ENCODE assay signal across 1 cellular context in the genomic region with DNA sequence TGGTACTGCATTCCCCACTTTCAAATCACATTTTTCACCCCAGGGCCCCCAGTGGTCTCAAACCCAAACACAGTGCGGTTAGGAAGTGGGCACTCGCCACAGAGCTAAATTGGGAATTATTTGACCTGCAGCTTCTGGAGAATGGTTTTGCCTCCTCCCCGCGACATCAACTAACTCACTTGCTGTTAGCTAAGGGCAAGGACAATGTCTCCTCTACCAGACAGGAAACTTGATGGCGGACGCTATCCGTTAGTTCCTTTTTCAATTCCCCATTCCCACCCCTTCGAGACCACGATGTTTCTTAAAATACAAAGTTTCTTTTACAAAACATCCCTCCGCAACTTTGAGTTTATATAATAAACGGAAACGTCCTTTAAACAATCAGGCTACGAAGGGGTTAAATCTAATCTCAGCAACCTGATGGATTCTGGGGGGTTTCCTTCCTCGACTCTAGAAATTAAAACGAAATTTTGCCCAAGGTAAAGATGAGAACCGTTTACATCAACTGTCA.
A peak's percentile ranks its signal among the peaks of the same experiment; 100 is the strongest.
TF ChIP-seq lines count a peak whose summit lies in the region.

No MANE protein-coding gene starts in this region.

TF ChIP-seq in GM12878, 131 proteins besides CTCF, POLR2A, EP300 and RAD21 (continues in another document):
- TF ChIP-seq NFXL1 (IDR thresholded peaks at IDR 0.05; ENCODE audit: borderline replicate concordance) (no peak), SMAD1 (IDR thresholded peaks at IDR 0.05; ENCODE audit: low read depth, partially characterized antibody) (no peak), NR2C1 (IDR thresholded peaks at IDR 0.05) (no peak), MTA3 (IDR thresholded peaks at IDR 0.05; ENCODE audit: borderline replicate concordance, low read length) (0 out of 2 replicates have a peak, but pooled peaks have one; percentile 70), ZNF207 (IDR thresholded peaks at IDR 0.05; ENCODE audit: borderline replicate concordance) (no peak), JUND (IDR thresholded peaks at IDR 0.05; ENCODE audit: low read depth, low read length) (no peak), DPF2 (IDR thresholded peaks at IDR 0.05) (0 out of 2 replicates have a peak, but pooled peaks have one; percentile 3), EGR1 (IDR thresholded peaks at IDR 0.05; ENCODE audit: borderline replicate concordance in 1 of 2, low read depth in 2 of 2, low read length in 2 of 2) (no peak), BCL11A (IDR thresholded peaks at IDR 0.05; ENCODE audit: low read depth, low read length) (no peak), ZSCAN29 (IDR thresholded peaks at IDR 0.05) (no peak), MYC (IDR thresholded peaks at IDR 0.05; ENCODE audit: insufficient read depth, insufficient read length, insufficient replicate concordance, low read length, severe bottlenecking) (no peak), KLF5 (IDR thresholded peaks at IDR 0.05; ENCODE audit: partially characterized antibody) (no peak), MXI1 (IDR thresholded peaks at IDR 0.05; ENCODE audit: low read depth, low read length) (no peak; the same call in 1 of the 2 replicates), RUNX3 (IDR thresholded peaks at IDR 0.05; ENCODE audit: low read length) (peak; percentile 91), HDAC2 (IDR thresholded peaks at IDR 0.05) (no peak), SMAD5 (IDR thresholded peaks at IDR 0.05; ENCODE audit: low read depth) (no peak; the same call in 1 of the 2 replicates), TCF12 (IDR thresholded peaks at IDR 0.05; ENCODE audit: low read depth, low read length) (no peak), RCOR1 (conservative IDR thresholded peaks at IDR 0.05; ENCODE audit: low read depth, low read length) (no peak), ZNF622 (IDR thresholded peaks at IDR 0.05) (no peak), IKZF1 (conservative IDR thresholded peaks at IDR 0.05) (no peak), NFIC (IDR thresholded peaks at IDR 0.05; ENCODE audit: low read depth, low read length) (peak; percentile 64; the same call in 1 of the 2 replicates), MEF2B (IDR thresholded peaks at IDR 0.05; ENCODE audit: partially characterized antibody, poor library complexity, severe bottlenecking) (peak; percentile 37), SUZ12 (IDR thresholded peaks at IDR 0.05; ENCODE audit: unreplicated experiment) (no peak), MEF2A (IDR thresholded peaks at IDR 0.05; ENCODE audit: insufficient read depth, low read depth, low read length) (peak; percentile 72; the same call in 1 of the 2 replicates), CHD1 (IDR thresholded peaks at IDR 0.05; ENCODE audit: low read depth, low read length) (peak; percentile 75; the same call in 1 of the 2 replicates), SREBF2 (IDR thresholded peaks at IDR 0.05; ENCODE audit: low read length) (no peak), BMI1 (IDR thresholded peaks at IDR 0.05; ENCODE audit: borderline replicate concordance) (peak; percentile 37; the same call in 1 of the 2 replicates)
- TF ChIP-seq, protein P1, sequence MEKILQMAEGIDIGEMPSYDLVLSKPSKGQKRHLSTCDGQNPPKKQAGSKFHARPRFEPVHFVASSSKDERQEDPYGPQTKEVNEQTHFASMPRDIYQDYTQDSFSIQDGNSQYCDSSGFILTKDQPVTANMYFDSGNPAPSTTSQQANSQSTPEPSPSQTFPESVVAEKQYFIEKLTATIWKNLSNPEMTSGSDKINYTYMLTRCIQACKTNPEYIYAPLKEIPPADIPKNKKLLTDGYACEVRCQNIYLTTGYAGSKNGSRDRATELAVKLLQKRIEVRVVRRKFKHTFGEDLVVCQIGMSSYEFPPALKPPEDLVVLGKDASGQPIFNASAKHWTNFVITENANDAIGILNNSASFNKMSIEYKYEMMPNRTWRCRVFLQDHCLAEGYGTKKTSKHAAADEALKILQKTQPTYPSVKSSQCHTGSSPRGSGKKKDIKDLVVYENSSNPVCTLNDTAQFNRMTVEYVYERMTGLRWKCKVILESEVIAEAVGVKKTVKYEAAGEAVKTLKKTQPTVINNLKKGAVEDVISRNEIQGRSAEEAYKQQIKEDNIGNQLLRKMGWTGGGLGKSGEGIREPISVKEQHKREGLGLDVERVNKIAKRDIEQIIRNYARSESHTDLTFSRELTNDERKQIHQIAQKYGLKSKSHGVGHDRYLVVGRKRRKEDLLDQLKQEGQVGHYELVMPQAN (conservative IDR thresholded peaks at IDR 0.05): peak; percentile 63
- TF ChIP-seq, protein P2, sequence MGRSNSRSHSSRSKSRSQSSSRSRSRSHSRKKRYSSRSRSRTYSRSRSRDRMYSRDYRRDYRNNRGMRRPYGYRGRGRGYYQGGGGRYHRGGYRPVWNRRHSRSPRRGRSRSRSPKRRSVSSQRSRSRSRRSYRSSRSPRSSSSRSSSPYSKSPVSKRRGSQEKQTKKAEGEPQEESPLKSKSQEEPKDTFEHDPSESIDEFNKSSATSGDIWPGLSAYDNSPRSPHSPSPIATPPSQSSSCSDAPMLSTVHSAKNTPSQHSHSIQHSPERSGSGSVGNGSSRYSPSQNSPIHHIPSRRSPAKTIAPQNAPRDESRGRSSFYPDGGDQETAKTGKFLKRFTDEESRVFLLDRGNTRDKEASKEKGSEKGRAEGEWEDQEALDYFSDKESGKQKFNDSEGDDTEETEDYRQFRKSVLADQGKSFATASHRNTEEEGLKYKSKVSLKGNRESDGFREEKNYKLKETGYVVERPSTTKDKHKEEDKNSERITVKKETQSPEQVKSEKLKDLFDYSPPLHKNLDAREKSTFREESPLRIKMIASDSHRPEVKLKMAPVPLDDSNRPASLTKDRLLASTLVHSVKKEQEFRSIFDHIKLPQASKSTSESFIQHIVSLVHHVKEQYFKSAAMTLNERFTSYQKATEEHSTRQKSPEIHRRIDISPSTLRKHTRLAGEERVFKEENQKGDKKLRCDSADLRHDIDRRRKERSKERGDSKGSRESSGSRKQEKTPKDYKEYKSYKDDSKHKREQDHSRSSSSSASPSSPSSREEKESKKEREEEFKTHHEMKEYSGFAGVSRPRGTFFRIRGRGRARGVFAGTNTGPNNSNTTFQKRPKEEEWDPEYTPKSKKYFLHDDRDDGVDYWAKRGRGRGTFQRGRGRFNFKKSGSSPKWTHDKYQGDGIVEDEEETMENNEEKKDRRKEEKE (IDR thresholded peaks at IDR 0.05): no peak
- TF ChIP-seq, protein P3, sequence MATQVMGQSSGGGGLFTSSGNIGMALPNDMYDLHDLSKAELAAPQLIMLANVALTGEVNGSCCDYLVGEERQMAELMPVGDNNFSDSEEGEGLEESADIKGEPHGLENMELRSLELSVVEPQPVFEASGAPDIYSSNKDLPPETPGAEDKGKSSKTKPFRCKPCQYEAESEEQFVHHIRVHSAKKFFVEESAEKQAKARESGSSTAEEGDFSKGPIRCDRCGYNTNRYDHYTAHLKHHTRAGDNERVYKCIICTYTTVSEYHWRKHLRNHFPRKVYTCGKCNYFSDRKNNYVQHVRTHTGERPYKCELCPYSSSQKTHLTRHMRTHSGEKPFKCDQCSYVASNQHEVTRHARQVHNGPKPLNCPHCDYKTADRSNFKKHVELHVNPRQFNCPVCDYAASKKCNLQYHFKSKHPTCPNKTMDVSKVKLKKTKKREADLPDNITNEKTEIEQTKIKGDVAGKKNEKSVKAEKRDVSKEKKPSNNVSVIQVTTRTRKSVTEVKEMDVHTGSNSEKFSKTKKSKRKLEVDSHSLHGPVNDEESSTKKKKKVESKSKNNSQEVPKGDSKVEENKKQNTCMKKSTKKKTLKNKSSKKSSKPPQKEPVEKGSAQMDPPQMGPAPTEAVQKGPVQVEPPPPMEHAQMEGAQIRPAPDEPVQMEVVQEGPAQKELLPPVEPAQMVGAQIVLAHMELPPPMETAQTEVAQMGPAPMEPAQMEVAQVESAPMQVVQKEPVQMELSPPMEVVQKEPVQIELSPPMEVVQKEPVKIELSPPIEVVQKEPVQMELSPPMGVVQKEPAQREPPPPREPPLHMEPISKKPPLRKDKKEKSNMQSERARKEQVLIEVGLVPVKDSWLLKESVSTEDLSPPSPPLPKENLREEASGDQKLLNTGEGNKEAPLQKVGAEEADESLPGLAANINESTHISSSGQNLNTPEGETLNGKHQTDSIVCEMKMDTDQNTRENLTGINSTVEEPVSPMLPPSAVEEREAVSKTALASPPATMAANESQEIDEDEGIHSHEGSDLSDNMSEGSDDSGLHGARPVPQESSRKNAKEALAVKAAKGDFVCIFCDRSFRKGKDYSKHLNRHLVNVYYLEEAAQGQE (IDR thresholded peaks at IDR 0.05; ENCODE audit: low read depth, low read length): no peak
- TF ChIP-seq, protein P4, sequence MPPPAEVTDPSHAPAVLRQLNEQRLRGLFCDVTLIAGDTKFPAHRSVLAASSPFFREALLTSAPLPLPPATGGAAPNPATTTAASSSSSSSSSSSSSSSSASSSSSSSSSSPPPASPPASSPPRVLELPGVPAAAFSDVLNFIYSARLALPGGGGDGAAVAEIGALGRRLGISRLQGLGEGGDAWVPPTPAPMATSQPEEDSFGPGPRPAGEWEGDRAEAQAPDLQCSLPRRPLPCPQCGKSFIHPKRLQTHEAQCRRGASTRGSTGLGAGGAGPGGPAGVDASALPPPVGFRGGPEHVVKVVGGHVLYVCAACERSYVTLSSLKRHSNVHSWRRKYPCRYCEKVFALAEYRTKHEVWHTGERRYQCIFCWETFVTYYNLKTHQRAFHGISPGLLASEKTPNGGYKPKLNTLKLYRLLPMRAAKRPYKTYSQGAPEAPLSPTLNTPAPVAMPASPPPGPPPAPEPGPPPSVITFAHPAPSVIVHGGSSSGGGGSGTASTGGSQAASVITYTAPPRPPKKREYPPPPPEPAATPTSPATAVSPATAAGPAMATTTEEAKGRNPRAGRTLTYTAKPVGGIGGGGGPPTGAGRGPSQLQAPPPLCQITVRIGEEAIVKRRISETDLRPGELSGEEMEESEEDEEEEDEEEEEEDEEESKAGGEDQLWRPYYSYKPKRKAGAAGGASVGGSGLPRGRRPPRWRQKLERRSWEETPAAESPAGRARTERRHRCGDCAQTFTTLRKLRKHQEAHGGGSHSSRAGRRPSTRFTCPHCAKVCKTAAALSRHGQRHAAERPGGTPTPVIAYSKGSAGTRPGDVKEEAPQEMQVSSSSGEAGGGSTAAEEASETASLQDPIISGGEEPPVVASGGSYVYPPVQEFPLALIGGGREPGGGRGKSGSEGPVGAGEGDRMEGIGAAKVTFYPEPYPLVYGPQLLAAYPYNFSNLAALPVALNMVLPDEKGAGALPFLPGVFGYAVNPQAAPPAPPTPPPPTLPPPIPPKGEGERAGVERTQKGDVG (CRISPR knock-in tag; IDR thresholded peaks at IDR 0.05): no peak
- TF ChIP-seq, protein P5, sequence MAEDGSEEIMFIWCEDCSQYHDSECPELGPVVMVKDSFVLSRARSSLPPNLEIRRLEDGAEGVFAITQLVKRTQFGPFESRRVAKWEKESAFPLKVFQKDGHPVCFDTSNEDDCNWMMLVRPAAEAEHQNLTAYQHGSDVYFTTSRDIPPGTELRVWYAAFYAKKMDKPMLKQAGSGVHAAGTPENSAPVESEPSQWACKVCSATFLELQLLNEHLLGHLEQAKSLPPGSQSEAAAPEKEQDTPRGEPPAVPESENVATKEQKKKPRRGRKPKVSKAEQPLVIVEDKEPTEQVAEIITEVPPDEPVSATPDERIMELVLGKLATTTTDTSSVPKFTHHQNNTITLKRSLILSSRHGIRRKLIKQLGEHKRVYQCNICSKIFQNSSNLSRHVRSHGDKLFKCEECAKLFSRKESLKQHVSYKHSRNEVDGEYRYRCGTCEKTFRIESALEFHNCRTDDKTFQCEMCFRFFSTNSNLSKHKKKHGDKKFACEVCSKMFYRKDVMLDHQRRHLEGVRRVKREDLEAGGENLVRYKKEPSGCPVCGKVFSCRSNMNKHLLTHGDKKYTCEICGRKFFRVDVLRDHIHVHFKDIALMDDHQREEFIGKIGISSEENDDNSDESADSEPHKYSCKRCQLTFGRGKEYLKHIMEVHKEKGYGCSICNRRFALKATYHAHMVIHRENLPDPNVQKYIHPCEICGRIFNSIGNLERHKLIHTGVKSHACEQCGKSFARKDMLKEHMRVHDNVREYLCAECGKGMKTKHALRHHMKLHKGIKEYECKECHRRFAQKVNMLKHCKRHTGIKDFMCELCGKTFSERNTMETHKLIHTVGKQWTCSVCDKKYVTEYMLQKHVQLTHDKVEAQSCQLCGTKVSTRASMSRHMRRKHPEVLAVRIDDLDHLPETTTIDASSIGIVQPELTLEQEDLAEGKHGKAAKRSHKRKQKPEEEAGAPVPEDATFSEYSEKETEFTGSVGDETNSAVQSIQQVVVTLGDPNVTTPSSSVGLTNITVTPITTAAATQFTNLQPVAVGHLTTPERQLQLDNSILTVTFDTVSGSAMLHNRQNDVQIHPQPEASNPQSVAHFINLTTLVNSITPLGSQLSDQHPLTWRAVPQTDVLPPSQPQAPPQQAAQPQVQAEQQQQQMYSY (CRISPR knock-in tag; IDR thresholded peaks at IDR 0.05): no peak
- TF ChIP-seq, protein P6, sequence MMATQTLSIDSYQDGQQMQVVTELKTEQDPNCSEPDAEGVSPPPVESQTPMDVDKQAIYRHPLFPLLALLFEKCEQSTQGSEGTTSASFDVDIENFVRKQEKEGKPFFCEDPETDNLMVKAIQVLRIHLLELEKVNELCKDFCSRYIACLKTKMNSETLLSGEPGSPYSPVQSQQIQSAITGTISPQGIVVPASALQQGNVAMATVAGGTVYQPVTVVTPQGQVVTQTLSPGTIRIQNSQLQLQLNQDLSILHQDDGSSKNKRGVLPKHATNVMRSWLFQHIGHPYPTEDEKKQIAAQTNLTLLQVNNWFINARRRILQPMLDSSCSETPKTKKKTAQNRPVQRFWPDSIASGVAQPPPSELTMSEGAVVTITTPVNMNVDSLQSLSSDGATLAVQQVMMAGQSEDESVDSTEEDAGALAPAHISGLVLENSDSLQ (IDR thresholded peaks at IDR 0.05): peak; percentile 90; the same call in 1 of the 2 replicates
- TF ChIP-seq, protein P7, sequence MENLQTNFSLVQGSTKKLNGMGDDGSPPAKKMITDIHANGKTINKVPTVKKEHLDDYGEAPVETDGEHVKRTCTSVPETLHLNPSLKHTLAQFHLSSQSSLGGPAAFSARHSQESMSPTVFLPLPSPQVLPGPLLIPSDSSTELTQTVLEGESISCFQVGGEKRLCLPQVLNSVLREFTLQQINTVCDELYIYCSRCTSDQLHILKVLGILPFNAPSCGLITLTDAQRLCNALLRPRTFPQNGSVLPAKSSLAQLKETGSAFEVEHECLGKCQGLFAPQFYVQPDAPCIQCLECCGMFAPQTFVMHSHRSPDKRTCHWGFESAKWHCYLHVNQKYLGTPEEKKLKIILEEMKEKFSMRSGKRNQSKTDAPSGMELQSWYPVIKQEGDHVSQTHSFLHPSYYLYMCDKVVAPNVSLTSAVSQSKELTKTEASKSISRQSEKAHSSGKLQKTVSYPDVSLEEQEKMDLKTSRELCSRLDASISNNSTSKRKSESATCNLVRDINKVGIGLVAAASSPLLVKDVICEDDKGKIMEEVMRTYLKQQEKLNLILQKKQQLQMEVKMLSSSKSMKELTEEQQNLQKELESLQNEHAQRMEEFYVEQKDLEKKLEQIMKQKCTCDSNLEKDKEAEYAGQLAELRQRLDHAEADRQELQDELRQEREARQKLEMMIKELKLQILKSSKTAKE (IDR thresholded peaks at IDR 0.05; ENCODE audit: low read depth, poor library complexity, severe bottlenecking): peak; percentile 46
- TF ChIP-seq, protein P8, sequence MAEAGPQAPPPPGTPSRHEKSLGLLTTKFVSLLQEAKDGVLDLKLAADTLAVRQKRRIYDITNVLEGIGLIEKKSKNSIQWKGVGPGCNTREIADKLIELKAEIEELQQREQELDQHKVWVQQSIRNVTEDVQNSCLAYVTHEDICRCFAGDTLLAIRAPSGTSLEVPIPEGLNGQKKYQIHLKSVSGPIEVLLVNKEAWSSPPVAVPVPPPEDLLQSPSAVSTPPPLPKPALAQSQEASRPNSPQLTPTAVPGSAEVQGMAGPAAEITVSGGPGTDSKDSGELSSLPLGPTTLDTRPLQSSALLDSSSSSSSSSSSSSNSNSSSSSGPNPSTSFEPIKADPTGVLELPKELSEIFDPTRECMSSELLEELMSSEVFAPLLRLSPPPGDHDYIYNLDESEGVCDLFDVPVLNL (IDR thresholded peaks at IDR 0.05; ENCODE audit: low read depth, low read length): no peak
